In genomic region chr2:109615637-109616144, GRCh38 we compare ENCODE assay signal across 8 cellular contexts. TPM values are rescaled to one million over a fixed set of nuclear protein-coding genes. Genes with fewer than 3 reads are reported as not detected.
DNase-seq lines count a peak whose midpoint lies in the region; ATAC-seq and TF ChIP-seq lines count a peak whose summit lies in the region.

No MANE protein-coding gene starts in this region.

- no peaks in the 10 kb centered on the region for H3K9me3 ChIP-seq in CD8-positive, alpha-beta T cell (ENCODE audit: low read length)
- H3K9me3 ChIP-seq in NT2/D1 (ENCODE audit: insufficient read depth, low read length): no peaks in the 10 kb centered on the region
- peaks cover 0 to 3% of the 10 kb centered on the region in 2 donors for H3K9me3 ChIP-seq in neuronal stem cell (replicated peaks in 1 of 2; ENCODE audit: control insufficient read depth in 2 of 2, insufficient read depth in 1 of 2, low read depth in 1 of 2, low read length in 2 of 2)

- H3K9ac ChIP-seq in NT2/D1 (ENCODE audit: insufficient read length, low read depth): peak overlapping the region; percentile 94
- H3K9ac ChIP-seq in neuronal stem cell (ENCODE audit: low read depth, low read length, poor library complexity): no peak overlapping the region

- peak overlapping the region; percentile 83 for H2BK15ac ChIP-seq in neuronal stem cell (ENCODE audit: low read length)

- peaks cover 34% of the 10 kb centered on the region for H3K27me3 ChIP-seq in CD8-positive, alpha-beta T cell (ENCODE audit: insufficient read depth, low read length)
- H3K27me3 ChIP-seq in NT2/D1 (ENCODE audit: insufficient read depth, insufficient read length) (peaks cover 6% of the 10 kb centered on the region), neuronal stem cell (ENCODE audit: control insufficient read depth in 3 of 3, insufficient read depth in 3 of 3, low read depth in 1 of 3, low read length in 3 of 3) (peaks cover 0 to 17% (median 10%) of the 10 kb centered on the region in 3 experiments)

- peak overlapping the region; percentile 78 for H3K14ac ChIP-seq in neuronal stem cell (ENCODE audit: low read length)

- no peaks in the 10 kb centered on the region for H3K9me3 Mint-ChIP-seq in CD8-positive, alpha-beta T cell

- H4K91ac ChIP-seq in neuronal stem cell (ENCODE audit: low read depth, low read length, poor library complexity): no peak overlapping the region

- no peak overlapping the region for H2BK5ac ChIP-seq in neuronal stem cell (ENCODE audit: low read length)

- H3K36me3 Mint-ChIP-seq in CD8-positive, alpha-beta T cell: no peaks in the 10 kb centered on the region

- peak overlapping the region; percentile 93 for H3K4me2 ChIP-seq in neuronal stem cell (ENCODE audit: insufficient read depth, low read length, poor library complexity, severe bottlenecking)

- POLR2A ChIA-PET in CD8-positive, alpha-beta T cell (lab: Charles Lee): interaction anchor here (0.6 kb wide), 1 partner anchor 1813 kb away, joined by 3 read pairs; no protein-coding TSS in a partner anchor

- no peak for ATAC-seq in CD8-positive, alpha-beta T cell
- no peak for ATAC-seq in HG03521 (IDR thresholded peaks at IDR 0.05; ENCODE audit: unreplicated experiment)

- no peak overlapping the region for H2BK120ac ChIP-seq in neuronal stem cell (ENCODE audit: low read depth, low read length)

- no peak overlapping the region for H3K27ac ChIP-seq in CD8-positive, alpha-beta T cell (ENCODE audit: low read depth, low read length)
- H3K27ac ChIP-seq in neuronal stem cell (replicated peaks; ENCODE audit: low read length): no peak overlapping the region

- TF ChIP-seq CTCF in CD8-positive, alpha-beta T cell (IDR thresholded peaks at IDR 0.05): no peak
- peak; percentile 15 for TF ChIP-seq CTCF in fibroblast of pulmonary artery (IDR thresholded peaks at IDR 0.05; ENCODE audit: low read length, missing control alignments)

- intact Hi-C loops in CD8-positive, alpha-beta T cell (cut with DNase I, micrococcal nuclease): no loop called here

- CTCF ChIA-PET in CD8-positive, alpha-beta T cell (lab: Charles Lee): interaction anchor here (0.7 kb wide), 1 partner anchor 1233 kb away, joined by 3 read pairs; no protein-coding TSS in a partner anchor

- H2AFZ ChIP-seq in neuronal stem cell (ENCODE audit: low read length): peak overlapping the region; percentile 90

- DNase-seq in CD8-positive, alpha-beta T cell: no peak
- no peak for DNase-seq in NT2/D1 (ENCODE audit: low read depth, low spot score)
- no peak for DNase-seq in fibroblast of pulmonary artery (ENCODE audit: low read depth)
- DNase-seq in neuronal stem cell (ENCODE audit: low spot score): no peak
- DNase-seq in foreskin melanocyte: no peak
- no peak for DNase-seq in AML-193 (lab: John Stamatoyannopoulos, UW)
- no peak for DNase-seq in NK-92 treated with Interleukin-12 subunit alpha and Interleukin-12 subunit beta, amount 100 ng/mL, for 24 hours (lab: John Stamatoyannopoulos, UW)

- peak overlapping the region; percentile 99 for H3K23ac ChIP-seq in neuronal stem cell (ENCODE audit: low read depth, low read length, poor library complexity)

- H3K4me3 ChIP-seq in CD8-positive, alpha-beta T cell (ENCODE audit: low read depth, low read length): no peak overlapping the region
- H3K4me3 ChIP-seq in NT2/D1 (ENCODE audit: insufficient read length, low read depth): peak overlapping the region; percentile 83
- peak overlapping the region; percentile 55 for H3K4me3 ChIP-seq in fibroblast of pulmonary artery (replicated peaks; ENCODE audit: low read depth, low read length)
- peak overlapping the region; percentile 74 to 92 for H3K4me3 ChIP-seq in neuronal stem cell (ENCODE audit: low read length in 2 of 2)

- no peak overlapping the region for H3K27ac Mint-ChIP-seq in CD8-positive, alpha-beta T cell

- H3K4ac ChIP-seq in neuronal stem cell (ENCODE audit: low read length): no peak overlapping the region

- peak overlapping the region; percentile 29 for H3K4me3 Mint-ChIP-seq in CD8-positive, alpha-beta T cell

- peak overlapping the region; percentile 81 for H2AK5ac ChIP-seq in neuronal stem cell (ENCODE audit: low read depth, low read length)

- H3K79me1 ChIP-seq in neuronal stem cell (ENCODE audit: low read depth, low read length): peaks cover 9% of the 10 kb centered on the region

- H3K4me1 ChIP-seq in CD8-positive, alpha-beta T cell (ENCODE audit: insufficient read depth, low read length): peaks cover 3% of the 10 kb centered on the region
- peaks cover 6% of the 10 kb centered on the region for H3K4me1 ChIP-seq in NT2/D1 (ENCODE audit: insufficient read depth, insufficient read length)
- peaks cover 7 to 15% of the 10 kb centered on the region in 2 donors for H3K4me1 ChIP-seq in neuronal stem cell (ENCODE audit: control insufficient read depth in 2 of 2, insufficient read depth in 1 of 2, low read depth in 1 of 2, low read length in 2 of 2)

- H4K8ac ChIP-seq in neuronal stem cell (ENCODE audit: low read depth, low read length): no peak overlapping the region

- WGBS in neuronal stem cell (ENCODE audit: extremely low coverage in 2 of 2, insufficient read length in 2 of 2, insufficient replicate concordance in 1 of 2), 2 donors: no CpG with 5 or more reads among the region's 24 CpGs

- peaks cover 55% of the 10 kb centered on the region for H3K27me3 Mint-ChIP-seq in CD8-positive, alpha-beta T cell (ENCODE audit: low read depth)

- H2BK12ac ChIP-seq in neuronal stem cell (ENCODE audit: low read length): no peak overlapping the region

- peak overlapping the region; percentile 91 for H3K18ac ChIP-seq in neuronal stem cell (ENCODE audit: low read length)

- H3K4me1 Mint-ChIP-seq in CD8-positive, alpha-beta T cell (ENCODE audit: low read depth): peaks cover 13% of the 10 kb centered on the region

- no peaks in the 10 kb centered on the region for H3K36me3 ChIP-seq in CD8-positive, alpha-beta T cell (ENCODE audit: insufficient read depth, low read length)
- H3K36me3 ChIP-seq in NT2/D1 (ENCODE audit: insufficient read depth, insufficient read length, low read length) (peaks cover 31% of the 10 kb centered on the region), neuronal stem cell (replicated peaks in 1 of 2; ENCODE audit: control insufficient read depth in 2 of 2, insufficient read depth in 2 of 2, low read length in 2 of 2) (peaks cover 0 to 28% of the 10 kb centered on the region in 2 donors)

RNA-seq across cellular contexts. Expression of gene SOWAHC, which starts 1.5 kb away (rescaled TPM):
- total RNA-seq in CD8-positive, alpha-beta T cell: under 1 TPM; 0.24 to 0.28 TPM
- polyA plus RNA-seq in neuronal stem cell (2013, experiment 1 of 2): 5.2 TPM
- 5.1 TPM for polyA plus RNA-seq in neuronal stem cell (2013, experiment 2 of 2)

RNA-seq across cellular contexts. Expression of gene SEPTIN10, which starts 1.9 kb away (rescaled TPM):
- 1 to 10 TPM in 1 of 2 experiments, under 1 TPM in 1; 0.39 to 1.4 TPM for total RNA-seq in CD8-positive, alpha-beta T cell
- 71.3 TPM for polyA plus RNA-seq in neuronal stem cell (2013, experiment 1 of 2)
- 70.6 TPM for polyA plus RNA-seq in neuronal stem cell (2013, experiment 2 of 2)
